Comparison of ENCODE assay signal across 1 cellular context in the genomic region with DNA sequence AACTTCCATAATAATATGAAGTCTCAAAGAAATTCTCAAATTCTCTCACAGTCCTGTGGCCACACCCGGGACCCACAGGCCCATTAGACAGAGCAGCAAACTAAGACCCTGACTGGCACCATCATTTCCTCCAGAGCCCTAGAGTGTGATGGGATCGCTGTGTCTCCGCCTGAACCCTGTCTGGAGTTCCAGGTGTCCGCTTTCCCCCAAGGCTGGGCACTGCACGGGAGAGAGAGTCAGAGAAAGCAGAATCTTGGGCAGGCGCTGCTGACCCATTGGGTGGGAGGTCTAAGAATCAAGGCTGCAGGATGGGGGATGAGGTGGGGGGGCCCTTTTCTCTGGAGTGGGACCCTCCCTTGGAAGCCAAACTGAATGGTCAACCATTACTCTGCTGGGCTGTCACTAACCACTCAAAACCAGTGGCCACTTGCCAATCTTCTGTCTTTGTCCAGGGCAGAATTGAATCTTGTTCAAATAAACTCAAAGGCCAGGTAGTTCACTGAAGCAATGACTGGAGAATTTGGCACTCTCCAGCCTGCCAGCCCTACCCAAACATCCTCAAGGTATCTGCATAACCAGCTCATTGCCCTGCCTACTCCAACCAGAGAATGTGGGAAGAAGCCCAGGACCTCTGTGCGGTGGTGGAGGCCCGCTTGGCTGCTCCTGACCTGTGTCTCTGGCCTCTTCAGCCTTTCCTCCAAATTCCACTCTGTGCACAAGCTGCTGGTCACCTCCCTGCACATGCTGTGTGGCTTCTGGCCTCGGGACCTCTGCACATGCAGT.
TF ChIP-seq lines count a peak whose summit lies in the region.

No MANE protein-coding gene starts in this region.

TF ChIP-seq in HepG2, 621 proteins besides CTCF, POLR2A, EP300 and RAD21 (continued from another document and continues in another):
- TF ChIP-seq CBFB (CRISPR knock-in tag; IDR thresholded peaks at IDR 0.05) (no peak; the same call in 1 of the 2 replicates), SMAD3 (CRISPR knock-in tag; IDR thresholded peaks at IDR 0.05) (no peak), ZNF674 (CRISPR knock-in tag; IDR thresholded peaks at IDR 0.05; ENCODE audit: low read depth) (no peak), ZNF619 (CRISPR knock-in tag; IDR thresholded peaks at IDR 0.05) (peak; percentile 66; the same call in 1 of the 2 replicates), MIXL1 (CRISPR knock-in tag; IDR thresholded peaks at IDR 0.05) (no peak), RXRA (CRISPR knock-in tag; IDR thresholded peaks at IDR 0.05) (peak; percentile 16; the same call in 1 of the 2 replicates), TBP (CRISPR knock-in tag; IDR thresholded peaks at IDR 0.05) (no peak), SMAD1 (CRISPR knock-in tag; IDR thresholded peaks at IDR 0.05; ENCODE audit: borderline replicate concordance, low read depth) (0 out of 2 replicates have a peak, but pooled peaks have one; percentile 39), ARNT (IDR thresholded peaks at IDR 0.05) (no peak), ZSCAN9 (CRISPR knock-in tag; IDR thresholded peaks at IDR 0.05; ENCODE audit: borderline replicate concordance) (no peak), KLF12 (CRISPR knock-in tag; IDR thresholded peaks at IDR 0.05; ENCODE audit: borderline replicate concordance) (no peak), PLRG1 (conservative IDR thresholded peaks at IDR 0.05) (no peak), ZBTB21 (CRISPR knock-in tag; IDR thresholded peaks at IDR 0.05) (no peak), ZNF772 (CRISPR knock-in tag; IDR thresholded peaks at IDR 0.05) (no peak), SP140L (CRISPR knock-in tag; IDR thresholded peaks at IDR 0.05; ENCODE audit: borderline replicate concordance) (no peak), HNRNPLL (IDR thresholded peaks at IDR 0.05; ENCODE audit: low read depth, low read length, poor library complexity, severe bottlenecking) (no peak), ZNF572 (CRISPR knock-in tag; IDR thresholded peaks at IDR 0.05) (no peak), ZBTB1 (CRISPR knock-in tag; IDR thresholded peaks at IDR 0.05; ENCODE audit: borderline replicate concordance) (no peak), KAT8 (CRISPR knock-in tag; IDR thresholded peaks at IDR 0.05) (no peak), ZNF468 (CRISPR knock-in tag; IDR thresholded peaks at IDR 0.05) (no peak), ZFAT (CRISPR knock-in tag; conservative IDR thresholded peaks at IDR 0.05) (no peak), ZNF878 (CRISPR knock-in tag; IDR thresholded peaks at IDR 0.05) (no peak), LCORL (IDR thresholded peaks at IDR 0.05) (no peak), LCORL (CRISPR knock-in tag; IDR thresholded peaks at IDR 0.05) (peak; percentile 80), NFKB2 (CRISPR knock-in tag; IDR thresholded peaks at IDR 0.05; ENCODE audit: borderline replicate concordance) (no peak), SOX5 (CRISPR knock-in tag; IDR thresholded peaks at IDR 0.05; ENCODE audit: borderline replicate concordance) (peak; percentile 34; the same call in 1 of the 2 replicates), GZF1 (CRISPR knock-in tag; IDR thresholded peaks at IDR 0.05) (no peak), FOXJ3 (CRISPR knock-in tag; IDR thresholded peaks at IDR 0.05; ENCODE audit: borderline replicate concordance) (no peak), FOXC1 (CRISPR knock-in tag; IDR thresholded peaks at IDR 0.05; ENCODE audit: borderline replicate concordance) (0 out of 2 replicates have a peak, but pooled peaks have one; percentile 29), PHF8 (CRISPR knock-in tag; IDR thresholded peaks at IDR 0.05) (no peak), RFXAP (CRISPR knock-in tag; IDR thresholded peaks at IDR 0.05; ENCODE audit: borderline replicate concordance) (no peak; the same call in 1 of the 2 replicates), SRF (IDR thresholded peaks at IDR 0.05; ENCODE audit: low read depth, low read length) (no peak), MAF1 (CRISPR knock-in tag; IDR thresholded peaks at IDR 0.05; ENCODE audit: borderline replicate concordance) (no peak), ZNF235 (CRISPR knock-in tag; IDR thresholded peaks at IDR 0.05; ENCODE audit: borderline replicate concordance) (no peak), BORCS8-MEF2B (CRISPR knock-in tag; IDR thresholded peaks at IDR 0.05) (no peak), ZNF720 (CRISPR knock-in tag; IDR thresholded peaks at IDR 0.05) (no peak), RFXANK (CRISPR knock-in tag; IDR thresholded peaks at IDR 0.05) (no peak), JARID2 (CRISPR knock-in tag; IDR thresholded peaks at IDR 0.05; ENCODE audit: insufficient replicate concordance) (no peak), RBFOX2 (IDR thresholded peaks at IDR 0.05; ENCODE audit: low read depth, low read length) (no peak)
- TF ChIP-seq, protein P1, sequence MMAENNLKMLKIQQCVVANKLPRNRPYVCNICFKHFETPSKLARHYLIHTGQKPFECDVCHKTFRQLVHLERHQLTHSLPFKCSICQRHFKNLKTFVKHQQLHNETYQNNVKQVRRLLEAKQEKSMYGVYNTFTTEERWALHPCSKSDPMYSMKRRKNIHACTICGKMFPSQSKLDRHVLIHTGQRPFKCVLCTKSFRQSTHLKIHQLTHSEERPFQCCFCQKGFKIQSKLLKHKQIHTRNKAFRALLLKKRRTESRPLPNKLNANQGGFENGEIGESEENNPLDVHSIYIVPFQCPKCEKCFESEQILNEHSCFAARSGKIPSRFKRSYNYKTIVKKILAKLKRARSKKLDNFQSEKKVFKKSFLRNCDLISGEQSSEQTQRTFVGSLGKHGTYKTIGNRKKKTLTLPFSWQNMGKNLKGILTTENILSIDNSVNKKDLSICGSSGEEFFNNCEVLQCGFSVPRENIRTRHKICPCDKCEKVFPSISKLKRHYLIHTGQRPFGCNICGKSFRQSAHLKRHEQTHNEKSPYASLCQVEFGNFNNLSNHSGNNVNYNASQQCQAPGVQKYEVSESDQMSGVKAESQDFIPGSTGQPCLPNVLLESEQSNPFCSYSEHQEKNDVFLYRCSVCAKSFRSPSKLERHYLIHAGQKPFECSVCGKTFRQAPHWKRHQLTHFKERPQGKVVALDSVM (CRISPR knock-in tag; IDR thresholded peaks at IDR 0.05) = no peak
- TF ChIP-seq, protein P2, sequence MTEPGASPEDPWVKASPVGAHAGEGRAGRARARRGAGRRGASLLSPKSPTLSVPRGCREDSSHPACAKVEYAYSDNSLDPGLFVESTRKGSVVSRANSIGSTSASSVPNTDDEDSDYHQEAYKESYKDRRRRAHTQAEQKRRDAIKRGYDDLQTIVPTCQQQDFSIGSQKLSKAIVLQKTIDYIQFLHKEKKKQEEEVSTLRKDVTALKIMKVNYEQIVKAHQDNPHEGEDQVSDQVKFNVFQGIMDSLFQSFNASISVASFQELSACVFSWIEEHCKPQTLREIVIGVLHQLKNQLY (CRISPR knock-in tag; IDR thresholded peaks at IDR 0.05) = no peak
- TF ChIP-seq, protein P3, sequence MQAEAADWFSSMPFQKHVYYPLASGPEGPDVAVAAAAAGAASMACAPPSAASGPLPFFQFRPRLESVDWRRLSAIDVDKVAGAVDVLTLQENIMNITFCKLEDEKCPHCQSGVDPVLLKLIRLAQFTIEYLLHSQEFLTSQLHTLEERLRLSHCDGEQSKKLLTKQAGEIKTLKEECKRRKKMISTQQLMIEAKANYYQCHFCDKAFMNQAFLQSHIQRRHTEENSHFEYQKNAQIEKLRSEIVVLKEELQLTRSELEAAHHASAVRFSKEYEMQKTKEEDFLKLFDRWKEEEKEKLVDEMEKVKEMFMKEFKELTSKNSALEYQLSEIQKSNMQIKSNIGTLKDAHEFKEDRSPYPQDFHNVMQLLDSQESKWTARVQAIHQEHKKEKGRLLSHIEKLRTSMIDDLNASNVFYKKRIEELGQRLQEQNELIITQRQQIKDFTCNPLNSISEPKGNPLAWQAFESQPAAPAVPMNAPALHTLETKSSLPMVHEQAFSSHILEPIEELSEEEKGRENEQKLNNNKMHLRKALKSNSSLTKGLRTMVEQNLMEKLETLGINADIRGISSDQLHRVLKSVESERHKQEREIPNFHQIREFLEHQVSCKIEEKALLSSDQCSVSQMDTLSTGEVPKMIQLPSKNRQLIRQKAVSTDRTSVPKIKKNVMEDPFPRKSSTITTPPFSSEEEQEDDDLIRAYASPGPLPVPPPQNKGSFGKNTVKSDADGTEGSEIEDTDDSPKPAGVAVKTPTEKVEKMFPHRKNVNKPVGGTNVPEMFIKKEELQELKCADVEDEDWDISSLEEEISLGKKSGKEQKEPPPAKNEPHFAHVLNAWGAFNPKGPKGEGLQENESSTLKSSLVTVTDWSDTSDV (CRISPR knock-in tag; IDR thresholded peaks at IDR 0.05) = no peak
- TF ChIP-seq, protein P4, sequence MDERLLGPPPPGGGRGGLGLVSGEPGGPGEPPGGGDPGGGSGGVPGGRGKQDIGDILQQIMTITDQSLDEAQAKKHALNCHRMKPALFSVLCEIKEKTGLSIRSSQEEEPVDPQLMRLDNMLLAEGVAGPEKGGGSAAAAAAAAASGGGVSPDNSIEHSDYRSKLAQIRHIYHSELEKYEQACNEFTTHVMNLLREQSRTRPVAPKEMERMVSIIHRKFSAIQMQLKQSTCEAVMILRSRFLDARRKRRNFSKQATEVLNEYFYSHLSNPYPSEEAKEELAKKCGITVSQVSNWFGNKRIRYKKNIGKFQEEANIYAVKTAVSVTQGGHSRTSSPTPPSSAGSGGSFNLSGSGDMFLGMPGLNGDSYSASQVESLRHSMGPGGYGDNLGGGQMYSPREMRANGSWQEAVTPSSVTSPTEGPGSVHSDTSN (CRISPR knock-in tag; IDR thresholded peaks at IDR 0.05) = peak; percentile 54
- TF ChIP-seq, protein P5, sequence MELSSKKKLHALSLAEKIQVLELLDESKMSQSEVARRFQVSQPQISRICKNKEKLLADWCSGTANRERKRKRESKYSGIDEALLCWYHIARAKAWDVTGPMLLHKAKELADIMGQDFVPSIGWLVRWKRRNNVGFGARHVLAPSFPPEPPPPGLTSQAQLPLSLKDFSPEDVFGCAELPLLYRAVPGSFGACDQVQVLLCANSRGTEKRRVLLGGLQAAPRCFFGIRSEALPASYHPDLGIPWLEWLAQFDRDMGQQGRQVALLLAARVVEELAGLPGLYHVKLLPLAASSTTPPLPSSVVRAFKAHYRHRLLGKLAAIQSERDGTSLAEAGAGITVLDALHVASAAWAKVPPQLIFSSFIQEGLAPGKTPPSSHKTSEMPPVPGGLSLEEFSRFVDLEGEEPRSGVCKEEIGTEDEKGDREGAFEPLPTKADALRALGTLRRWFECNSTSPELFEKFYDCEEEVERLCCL (CRISPR knock-in tag; IDR thresholded peaks at IDR 0.05; ENCODE audit: borderline replicate concordance) = no peak
- TF ChIP-seq, protein P6, sequence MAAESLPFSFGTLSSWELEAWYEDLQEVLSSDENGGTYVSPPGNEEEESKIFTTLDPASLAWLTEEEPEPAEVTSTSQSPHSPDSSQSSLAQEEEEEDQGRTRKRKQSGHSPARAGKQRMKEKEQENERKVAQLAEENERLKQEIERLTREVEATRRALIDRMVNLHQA (CRISPR knock-in tag; IDR thresholded peaks at IDR 0.05) = no peak
- TF ChIP-seq, protein P7, sequence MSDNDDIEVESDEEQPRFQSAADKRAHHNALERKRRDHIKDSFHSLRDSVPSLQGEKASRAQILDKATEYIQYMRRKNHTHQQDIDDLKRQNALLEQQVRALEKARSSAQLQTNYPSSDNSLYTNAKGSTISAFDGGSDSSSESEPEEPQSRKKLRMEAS (IDR thresholded peaks at IDR 0.05) = 0 out of 2 replicates have a peak, but pooled peaks have one; percentile 14
- TF ChIP-seq, protein P8, sequence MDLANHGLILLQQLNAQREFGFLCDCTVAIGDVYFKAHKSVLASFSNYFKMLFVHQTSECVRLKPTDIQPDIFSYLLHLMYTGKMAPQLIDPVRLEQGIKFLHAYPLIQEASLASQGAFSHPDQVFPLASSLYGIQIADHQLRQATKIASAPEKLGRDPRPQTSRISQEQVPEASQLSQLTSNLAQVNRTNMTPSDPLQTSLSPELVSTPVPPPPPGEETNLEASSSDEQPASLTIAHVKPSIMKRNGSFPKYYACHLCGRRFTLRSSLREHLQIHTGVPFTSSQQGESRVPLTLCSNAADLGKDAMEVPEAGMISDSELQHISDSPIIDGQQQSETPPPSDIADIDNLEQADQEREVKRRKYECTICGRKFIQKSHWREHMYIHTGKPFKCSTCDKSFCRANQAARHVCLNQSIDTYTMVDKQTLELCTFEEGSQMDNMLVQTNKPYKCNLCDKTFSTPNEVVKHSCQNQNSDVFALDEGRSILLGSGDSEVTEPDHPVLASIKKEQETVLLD (CRISPR knock-in tag; IDR thresholded peaks at IDR 0.05; ENCODE audit: low read depth) = no peak
- TF ChIP-seq, protein P9, sequence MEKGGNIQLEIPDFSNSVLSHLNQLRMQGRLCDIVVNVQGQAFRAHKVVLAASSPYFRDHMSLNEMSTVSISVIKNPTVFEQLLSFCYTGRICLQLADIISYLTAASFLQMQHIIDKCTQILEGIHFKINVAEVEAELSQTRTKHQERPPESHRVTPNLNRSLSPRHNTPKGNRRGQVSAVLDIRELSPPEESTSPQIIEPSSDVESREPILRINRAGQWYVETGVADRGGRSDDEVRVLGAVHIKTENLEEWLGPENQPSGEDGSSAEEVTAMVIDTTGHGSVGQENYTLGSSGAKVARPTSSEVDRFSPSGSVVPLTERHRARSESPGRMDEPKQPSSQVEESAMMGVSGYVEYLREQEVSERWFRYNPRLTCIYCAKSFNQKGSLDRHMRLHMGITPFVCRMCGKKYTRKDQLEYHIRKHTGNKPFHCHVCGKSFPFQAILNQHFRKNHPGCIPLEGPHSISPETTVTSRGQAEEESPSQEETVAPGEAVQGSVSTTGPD (CRISPR knock-in tag; IDR thresholded peaks at IDR 0.05) = 0 out of 2 replicates have a peak, but pooled peaks have one; percentile 14
- TF ChIP-seq, protein P10, sequence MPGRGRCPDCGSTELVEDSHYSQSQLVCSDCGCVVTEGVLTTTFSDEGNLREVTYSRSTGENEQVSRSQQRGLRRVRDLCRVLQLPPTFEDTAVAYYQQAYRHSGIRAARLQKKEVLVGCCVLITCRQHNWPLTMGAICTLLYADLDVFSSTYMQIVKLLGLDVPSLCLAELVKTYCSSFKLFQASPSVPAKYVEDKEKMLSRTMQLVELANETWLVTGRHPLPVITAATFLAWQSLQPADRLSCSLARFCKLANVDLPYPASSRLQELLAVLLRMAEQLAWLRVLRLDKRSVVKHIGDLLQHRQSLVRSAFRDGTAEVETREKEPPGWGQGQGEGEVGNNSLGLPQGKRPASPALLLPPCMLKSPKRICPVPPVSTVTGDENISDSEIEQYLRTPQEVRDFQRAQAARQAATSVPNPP (CRISPR knock-in tag; IDR thresholded peaks at IDR 0.05) = no peak
- TF ChIP-seq, protein P11, sequence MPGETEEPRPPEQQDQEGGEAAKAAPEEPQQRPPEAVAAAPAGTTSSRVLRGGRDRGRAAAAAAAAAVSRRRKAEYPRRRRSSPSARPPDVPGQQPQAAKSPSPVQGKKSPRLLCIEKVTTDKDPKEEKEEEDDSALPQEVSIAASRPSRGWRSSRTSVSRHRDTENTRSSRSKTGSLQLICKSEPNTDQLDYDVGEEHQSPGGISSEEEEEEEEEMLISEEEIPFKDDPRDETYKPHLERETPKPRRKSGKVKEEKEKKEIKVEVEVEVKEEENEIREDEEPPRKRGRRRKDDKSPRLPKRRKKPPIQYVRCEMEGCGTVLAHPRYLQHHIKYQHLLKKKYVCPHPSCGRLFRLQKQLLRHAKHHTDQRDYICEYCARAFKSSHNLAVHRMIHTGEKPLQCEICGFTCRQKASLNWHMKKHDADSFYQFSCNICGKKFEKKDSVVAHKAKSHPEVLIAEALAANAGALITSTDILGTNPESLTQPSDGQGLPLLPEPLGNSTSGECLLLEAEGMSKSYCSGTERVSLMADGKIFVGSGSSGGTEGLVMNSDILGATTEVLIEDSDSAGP (CRISPR knock-in tag; IDR thresholded peaks at IDR 0.05; ENCODE audit: borderline replicate concordance) = peak; percentile 39; the same call in 1 of the 2 replicates
